8 cellular contexts compared by ENCODE assay signal in genomic region chr19:633786-634639, GRCh38. TPM values are rescaled to one million over a fixed set of nuclear protein-coding genes. Genes with fewer than 3 reads are reported as not detected.
DNase-seq lines count a peak whose midpoint lies in the region; ATAC-seq and TF ChIP-seq lines count a peak whose summit lies in the region.

No MANE protein-coding gene starts in this region.

- H3K9me3 ChIP-seq in thyroid gland, result no peaks in the 10 kb centered on the region

- H3K4me3 ChIP-seq in thyroid gland (replicated peaks in 1 of 3), result peak overlapping the region in 2 of 3 donors; percentile 28 to 90

- TF ChIP-seq POLR2A in thyroid gland (IDR thresholded peaks at IDR 0.05), result no peak

- peak in 2 of 6 experiments; percentile 1 to 7 for TF ChIP-seq CTCF in thyroid gland (IDR thresholded peaks at IDR 0.05)

- no peak for ATAC-seq in activated CD8-positive, alpha-beta memory T cell treated with anti-CD3 and anti-CD28 coated beads, Interleukin-2, amount 10 ng/mL, durations not matched to agents 7 days and 5 days
- peak; percentile 1 for ATAC-seq in activated naive CD8-positive, alpha-beta T cell treated with anti-CD3 and anti-CD28 coated beads, Interleukin-2, amount 10 ng/mL, durations not matched to agents 7 days and 5 days (ENCODE audit: low read depth)
- ATAC-seq in left colon, result peak; percentile 1
- ATAC-seq in HG02840 (IDR thresholded peaks at IDR 0.05; ENCODE audit: low FRiP score, unreplicated experiment), result no peak
- ATAC-seq in GM21825 (IDR thresholded peaks at IDR 0.05; ENCODE audit: unreplicated experiment), result no peak

- H3K36me3 Mint-ChIP-seq in activated CD8-positive, alpha-beta memory T cell treated with anti-CD3 and anti-CD28 coated beads, Interleukin-2, amount 10 ng/mL, durations not matched to agents 7 days and 5 days, result peaks cover 3% of the 10 kb centered on the region
- peaks cover 3% of the 10 kb centered on the region for H3K36me3 Mint-ChIP-seq in activated naive CD8-positive, alpha-beta T cell treated with anti-CD3 and anti-CD28 coated beads, Interleukin-2, amount 10 ng/mL, durations not matched to agents 7 days and 5 days

- H3K27me3 ChIP-seq in thyroid gland, result no peaks in the 10 kb centered on the region

- H3K4me1 ChIP-seq in thyroid gland, result peaks cover 18 to 25% of the 10 kb centered on the region in 2 donors

- no peaks in the 10 kb centered on the region for H3K27me3 Mint-ChIP-seq in activated CD8-positive, alpha-beta memory T cell treated with anti-CD3 and anti-CD28 coated beads, Interleukin-2, amount 10 ng/mL, durations not matched to agents 7 days and 5 days
- H3K27me3 Mint-ChIP-seq in activated naive CD8-positive, alpha-beta T cell treated with anti-CD3 and anti-CD28 coated beads, Interleukin-2, amount 10 ng/mL, durations not matched to agents 7 days and 5 days, result no peaks in the 10 kb centered on the region

- no peaks in the 10 kb centered on the region for H3K9me3 Mint-ChIP-seq in activated CD8-positive, alpha-beta memory T cell treated with anti-CD3 and anti-CD28 coated beads, Interleukin-2, amount 10 ng/mL, durations not matched to agents 7 days and 5 days (ENCODE audit: low read depth)
- H3K9me3 Mint-ChIP-seq in activated naive CD8-positive, alpha-beta T cell treated with anti-CD3 and anti-CD28 coated beads, Interleukin-2, amount 10 ng/mL, durations not matched to agents 7 days and 5 days, result no peaks in the 10 kb centered on the region

- H3K36me3 ChIP-seq in thyroid gland, result peaks cover 3 to 5% of the 10 kb centered on the region in 2 donors

- no peak for DNase-seq in activated CD8-positive, alpha-beta memory T cell treated with anti-CD3 and anti-CD28 coated beads, Interleukin-2, amount 10 ng/mL, durations not matched to agents 7 days and 5 days
- DNase-seq in activated CD8-positive, alpha-beta memory T cell treated with anti-CD3 and anti-CD28 coated beads for 24 hours, result no peak
- DNase-seq in activated naive CD8-positive, alpha-beta T cell treated with anti-CD3 and anti-CD28 coated beads, Interleukin-2, amount 10 ng/mL, durations not matched to agents 7 days and 5 days, result no peak
- no peak for DNase-seq in left colon
- no peak for DNase-seq in thyroid gland
- no peak for DNase-seq in NCI-H1105 (lab: John Stamatoyannopoulos, UW)

- POLR2A ChIA-PET in activated naive CD8-positive, alpha-beta T cell treated with anti-CD3 and anti-CD28 coated beads, Interleukin-2, amount 10 ng/mL, durations not matched to agents 7 days and 5 days (lab: Charles Lee), result interaction anchor here (0.7 to 1.4 kb wide), 14 partner anchors 11 to 635 kb away, joined by 3 to 15 read pairs (median 3); partner anchors contain the start of genes CDC34, CIRBP and RNF126

- peak overlapping the region; percentile 76 for H3K27ac Mint-ChIP-seq in activated CD8-positive, alpha-beta memory T cell treated with anti-CD3 and anti-CD28 coated beads, Interleukin-2, amount 10 ng/mL, durations not matched to agents 7 days and 5 days
- H3K27ac Mint-ChIP-seq in activated naive CD8-positive, alpha-beta T cell treated with anti-CD3 and anti-CD28 coated beads, Interleukin-2, amount 10 ng/mL, durations not matched to agents 7 days and 5 days, result peak overlapping the region; percentile 77

- H3K27ac ChIP-seq in thyroid gland, result no peak overlapping the region

- peak overlapping the region; percentile 95 for H3K4me3 Mint-ChIP-seq in activated CD8-positive, alpha-beta memory T cell treated with anti-CD3 and anti-CD28 coated beads, Interleukin-2, amount 10 ng/mL, durations not matched to agents 7 days and 5 days
- peak overlapping the region; percentile 87 for H3K4me3 Mint-ChIP-seq in activated naive CD8-positive, alpha-beta T cell treated with anti-CD3 and anti-CD28 coated beads, Interleukin-2, amount 10 ng/mL, durations not matched to agents 7 days and 5 days

- H3K4me1 Mint-ChIP-seq in activated CD8-positive, alpha-beta memory T cell treated with anti-CD3 and anti-CD28 coated beads, Interleukin-2, amount 10 ng/mL, durations not matched to agents 7 days and 5 days, result peaks cover 19% of the 10 kb centered on the region
- peaks cover 7% of the 10 kb centered on the region for H3K4me1 Mint-ChIP-seq in activated naive CD8-positive, alpha-beta T cell treated with anti-CD3 and anti-CD28 coated beads, Interleukin-2, amount 10 ng/mL, durations not matched to agents 7 days and 5 days

- CTCF ChIA-PET in activated CD8-positive, alpha-beta memory T cell treated with anti-CD3 and anti-CD28 coated beads, Interleukin-2, amount 10 ng/mL, durations not matched to agents 7 days and 5 days (lab: Charles Lee), result interaction anchor here (0.5 to 1.5 kb wide), 6 partner anchors 32 to 611 kb away, joined by 3 to 4 read pairs (median 3); no protein-coding TSS in a partner anchor

- 18 to 19% methylated on average over 32 of the region's 32 CpGs for WGBS in thyroid gland, 2 donors

- intact Hi-C loops in left colon (cut with DNase I, micrococcal nuclease) (no loop called here), thyroid gland (cut with DNase I) (no loop called here)

RNA-seq across cellular contexts. Expression of gene POLRMT, which starts 0.7 kb away (rescaled TPM):
- total RNA-seq in activated CD8-positive, alpha-beta memory T cell treated with anti-CD3 and anti-CD28 coated beads, Interleukin-2, amount 10 ng/mL, durations not matched to agents 7 days and 5 days, result 10 to 100 TPM; 65.0 to 68.1 TPM
- total RNA-seq in activated naive CD8-positive, alpha-beta T cell treated with anti-CD3 and anti-CD28 coated beads, Interleukin-2, amount 10 ng/mL, durations not matched to agents 7 days and 5 days, result 10 to 100 TPM; 63.2 to 65.1 TPM
- total RNA-seq in left colon, result 10 to 100 TPM; 52.7 to 64.6 TPM
- total RNA-seq in thyroid gland, result 10 to 100 TPM; 23.2 to 39.7 (median 33.1) TPM

RNA-seq across cellular contexts. Expression of gene FGF22, which starts 5.7 kb away (rescaled TPM):
- not detected for total RNA-seq in activated CD8-positive, alpha-beta memory T cell treated with anti-CD3 and anti-CD28 coated beads, Interleukin-2, amount 10 ng/mL, durations not matched to agents 7 days and 5 days
- total RNA-seq in activated naive CD8-positive, alpha-beta T cell treated with anti-CD3 and anti-CD28 coated beads, Interleukin-2, amount 10 ng/mL, durations not matched to agents 7 days and 5 days, result 1 to 10 TPM in 1 of 2 experiments, under 1 TPM in 1; 0.72 to 1.1 TPM
- total RNA-seq in left colon (not detected), thyroid gland (not detected)

RNA-seq across cellular contexts. Expression of gene RNF126, which starts 29.0 kb away (rescaled TPM):
- total RNA-seq in activated CD8-positive, alpha-beta memory T cell treated with anti-CD3 and anti-CD28 coated beads, Interleukin-2, amount 10 ng/mL, durations not matched to agents 7 days and 5 days, result 10 to 100 TPM; 76.9 to 83.0 TPM
- 10 to 100 TPM; 79.0 to 84.8 TPM for total RNA-seq in activated naive CD8-positive, alpha-beta T cell treated with anti-CD3 and anti-CD28 coated beads, Interleukin-2, amount 10 ng/mL, durations not matched to agents 7 days and 5 days
- total RNA-seq in left colon (10 to 100 TPM; 60.1 to 73.1 TPM), thyroid gland (10 to 100 TPM; 41.4 to 55.5 (median 53.5) TPM)

RNA-seq across cellular contexts. Expression of gene FSTL3, which starts 42.2 kb away (rescaled TPM):
- 1 to 10 TPM; 2.2 to 3.1 TPM for total RNA-seq in activated CD8-positive, alpha-beta memory T cell treated with anti-CD3 and anti-CD28 coated beads, Interleukin-2, amount 10 ng/mL, durations not matched to agents 7 days and 5 days
- total RNA-seq in activated naive CD8-positive, alpha-beta T cell treated with anti-CD3 and anti-CD28 coated beads, Interleukin-2, amount 10 ng/mL, durations not matched to agents 7 days and 5 days, result 1 to 10 TPM; 2.6 to 2.9 TPM
- 1 to 10 TPM; 4.9 to 8.7 TPM for total RNA-seq in left colon
- total RNA-seq in thyroid gland, result 10 to 100 TPM; 16.2 to 73.4 (median 62.9) TPM

RNA-seq across cellular contexts. Expression of gene HCN2, which starts 44.3 kb away (rescaled TPM):
- total RNA-seq in activated CD8-positive, alpha-beta memory T cell treated with anti-CD3 and anti-CD28 coated beads, Interleukin-2, amount 10 ng/mL, durations not matched to agents 7 days and 5 days, result under 1 TPM; 0.67 to 0.75 TPM
- total RNA-seq in activated naive CD8-positive, alpha-beta T cell treated with anti-CD3 and anti-CD28 coated beads, Interleukin-2, amount 10 ng/mL, durations not matched to agents 7 days and 5 days, result 1 to 10 TPM; 1.0 to 1.2 TPM
- total RNA-seq in left colon, result under 1 TPM; 0.15 to 0.39 TPM
- not detected for total RNA-seq in thyroid gland

Comparison
In these comparisons a context has a peak if more than half of its experiments do, and no peak if none do; other contexts are left out.
1. ATAC-seq: peak in activated naive CD8-positive, alpha-beta T cell treated with anti-CD3 and anti-CD28 coated beads, Interleukin-2, amount 10 ng/mL, durations not matched to agents 7 days and 5 days (single experiment) and left colon (single experiment); none in activated CD8-positive, alpha-beta memory T cell treated with anti-CD3 and anti-CD28 coated beads, Interleukin-2, amount 10 ng/mL, durations not matched to agents 7 days and 5 days (single experiment), HG02840 (single experiment) and GM21825 (single experiment).